In the genomic region with DNA sequence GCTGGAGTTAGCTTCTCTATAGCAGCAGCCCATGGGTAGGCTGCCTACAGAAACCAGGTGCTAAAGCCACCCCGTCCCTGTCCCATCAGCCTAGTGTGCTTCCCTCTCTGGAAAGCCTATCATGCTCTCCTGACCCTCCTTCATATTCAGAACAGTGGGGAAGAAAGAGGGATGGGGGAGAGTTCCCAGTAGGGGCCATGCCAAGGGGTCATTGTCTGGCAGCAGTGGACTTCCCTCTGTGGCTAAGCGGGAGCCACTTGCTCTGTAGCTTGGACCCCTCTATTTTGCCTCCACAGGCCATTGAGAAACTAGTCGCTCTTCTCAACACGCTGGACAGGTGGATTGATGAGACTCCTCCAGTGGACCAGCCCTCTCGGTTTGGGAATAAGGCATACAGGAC, we compare ENCODE assay signal across 30 cellular contexts.
"Had no signal": no experiment of that assay in that cellular context is flagged by ENCODE, and none has a peak within 500 bp of the region (broad histone marks: within the 10 kb centered on the region; RNA-seq: fewer than 3 reads in every experiment).

No MANE protein-coding gene starts in this region.

- H3K9me3 Mint-ChIP-seq: activated CD8-positive, alpha-beta T cell treated with anti-CD3 and anti-CD28 coated beads for 36 hours; activated naive CD4-positive, alpha-beta T cell treated with anti-CD3 and anti-CD28 coated beads for 36 hours; activated naive CD8-positive, alpha-beta T cell treated with anti-CD3 and anti-CD28 coated beads, Interleukin-2, amount 50 U/mL, for 24 hours; activated T-cell treated with anti-CD3 and anti-CD28 coated beads, Interleukin-2, amount 50 U/mL, for 24 hours; activated T-helper 2 cell treated with anti-CD3 and anti-CD28 coated beads, Interferon-gamma antibody, Interleukin-2, Interleukin-4, amounts not matched to agents 10 μg/mL and 5 μg/mL and 100 μg/mL, durations not matched to agents 14 hours and 24 hours and 36 hours; IgD-negative memory B cell had no signal

- H3K9me3 ChIP-seq: Peyer's patch had no signal

- H3K27ac ChIP-seq: brain microvascular endothelial cell, Peyer's patch, WERI-Rb-1 had no signal

- ATAC-seq: activated CD8-positive, alpha-beta T cell treated with anti-CD3 and anti-CD28 coated beads for 36 hours; activated naive CD8-positive, alpha-beta T cell treated with anti-CD3 and anti-CD28 coated beads, Interleukin-2, amount 50 U/mL, for 24 hours; PC-3; Right ventricle myocardium inferior; SK-N-SH treated with all-trans-retinoic acid at 6 μM for 48 hours had no signal

- DNase-seq: activated CD4-positive, alpha-beta T cell treated with anti-CD3 and anti-CD28 coated beads, Interleukin-2, amount 50 U/mL, for 4 hours; activated CD8-positive, alpha-beta T cell treated with anti-CD3 and anti-CD28 coated beads for 36 hours; activated gamma-delta T cell; activated naive CD4-positive, alpha-beta T cell treated with anti-CD3 and anti-CD28 coated beads for 36 hours; activated naive CD8-positive, alpha-beta T cell treated with anti-CD3 and anti-CD28 coated beads, Interleukin-2, amount 50 U/mL, for 24 hours; activated T-cell treated with anti-CD3 and anti-CD28 coated beads, Interleukin-2, amount 50 U/mL, for 24 hours; anterior cingulate cortex; brain microvascular endothelial cell; central memory CD4-positive, alpha-beta T cell; Karpas-422; KBM-7; NCI-H1105; NCI-H1436; NCI-H1694; NCI-H1930; NCI-H2081 treated with DMSO at 0.1 percent for 48 hours; NCI-H226; NCI-H446 treated with DMSO at 0.1 percent for 48 hours; NCI-H524 treated with DMSO at 0.1 percent for 48 hours; PC-3; Peyer's patch; RPMI8226; SIG-M5; T1000; WERI-Rb-1 had no signal

- H3K36me3 Mint-ChIP-seq: IgD-negative memory B cell had no signal

- H3K27me3 Mint-ChIP-seq: activated CD8-positive, alpha-beta T cell treated with anti-CD3 and anti-CD28 coated beads for 36 hours; activated naive CD8-positive, alpha-beta T cell; activated naive CD8-positive, alpha-beta T cell treated with anti-CD3 and anti-CD28 coated beads, Interleukin-2, amount 50 U/mL, for 24 hours; activated T-cell treated with anti-CD3 and anti-CD28 coated beads, Interleukin-2, amount 50 U/mL, for 24 hours; IgD-negative memory B cell had no signal

- H3K4me3 Mint-ChIP-seq: activated CD8-positive, alpha-beta T cell treated with anti-CD3 and anti-CD28 coated beads for 36 hours; activated naive CD4-positive, alpha-beta T cell treated with anti-CD3 and anti-CD28 coated beads for 36 hours; activated naive CD8-positive, alpha-beta T cell; activated naive CD8-positive, alpha-beta T cell treated with anti-CD3 and anti-CD28 coated beads, Interleukin-2, amount 50 U/mL, for 24 hours; activated T-cell treated with anti-CD3 and anti-CD28 coated beads, Interleukin-2, amount 50 U/mL, for 24 hours had no signal

- H3K27me3 ChIP-seq: brain microvascular endothelial cell, Peyer's patch had no signal

- H3K4me3 ChIP-seq: Peyer's patch had no signal

- H3K4me1 ChIP-seq: Peyer's patch had no signal

- H3K27ac Mint-ChIP-seq: activated CD8-positive, alpha-beta T cell treated with anti-CD3 and anti-CD28 coated beads for 36 hours; activated naive CD4-positive, alpha-beta T cell treated with anti-CD3 and anti-CD28 coated beads for 36 hours; activated naive CD8-positive, alpha-beta T cell; activated naive CD8-positive, alpha-beta T cell treated with anti-CD3 and anti-CD28 coated beads, Interleukin-2, amount 50 U/mL, for 24 hours; activated T-cell treated with anti-CD3 and anti-CD28 coated beads, Interleukin-2, amount 50 U/mL, for 24 hours; activated T-helper 2 cell treated with anti-CD3 and anti-CD28 coated beads, Interferon-gamma antibody, Interleukin-2, Interleukin-4, amounts not matched to agents 10 μg/mL and 5 μg/mL and 100 μg/mL, durations not matched to agents 14 hours and 24 hours and 36 hours had no signal
